ENCODE assay signal across 20 cellular contexts in the genomic region with DNA sequence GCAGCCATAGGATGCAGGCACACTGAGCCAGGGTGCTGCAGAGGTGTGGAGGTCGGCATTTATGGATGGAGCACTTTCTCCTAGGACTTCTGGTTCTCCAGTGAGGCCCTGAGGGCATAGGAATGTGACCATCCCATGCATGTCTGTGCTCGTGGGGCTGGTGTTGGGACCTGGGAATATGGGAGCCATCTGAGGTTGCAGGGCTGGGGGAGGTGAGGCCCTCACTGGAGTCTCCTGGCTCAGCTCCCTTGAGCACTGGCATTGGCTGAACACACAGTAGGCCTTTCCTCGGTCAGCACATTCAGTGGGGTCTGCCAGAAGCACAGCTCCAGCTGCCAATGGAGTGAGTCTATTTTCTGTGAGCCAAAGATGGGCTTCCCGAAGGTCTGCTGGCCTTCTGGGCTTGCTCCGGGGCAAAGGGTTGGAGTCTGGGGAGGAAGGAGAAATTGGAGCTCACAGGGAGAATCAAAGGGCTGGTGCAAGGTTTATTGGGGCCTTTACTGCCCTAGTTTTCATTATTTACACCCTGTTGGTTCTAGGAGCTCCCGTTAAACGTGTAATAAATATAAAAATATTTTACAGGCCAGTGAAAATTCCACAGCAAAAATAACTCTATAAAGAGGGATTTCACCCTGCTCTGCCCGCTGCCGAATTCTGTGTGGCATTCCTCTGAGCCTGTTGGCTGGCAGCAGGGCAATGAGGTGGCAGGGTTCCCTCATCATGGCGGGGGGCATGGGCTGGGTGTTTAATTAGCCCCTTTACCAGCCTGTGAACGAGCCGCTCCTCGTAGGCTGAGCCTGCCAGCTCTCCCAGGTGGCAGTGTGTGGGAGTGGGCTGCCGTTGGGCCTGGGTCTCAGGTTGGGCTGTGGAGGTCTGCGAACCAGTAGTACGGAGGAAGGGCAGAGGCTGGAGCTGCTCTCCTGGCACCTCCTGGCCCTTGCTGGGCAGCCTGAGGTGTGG. TPM values are rescaled to one million over a fixed set of nuclear protein-coding genes. Genes with fewer than 3 reads are reported as not detected.
A peak's percentile ranks its signal among the peaks of the same experiment; 100 is the strongest.
DNase-seq lines count a peak whose midpoint lies in the region; ATAC-seq and TF ChIP-seq lines count a peak whose summit lies in the region.
"Had no signal": no experiment of that assay in that cellular context is flagged by ENCODE, and none has a peak within 500 bp of the region (broad histone marks: within the 10 kb centered on the region; RNA-seq: fewer than 3 reads in every experiment).

No MANE protein-coding gene starts in this region.

- no peak overlapping the region for H3K27ac Mint-ChIP-seq in activated T-cell treated with anti-CD3 and anti-CD28 coated beads, Interleukin-2, amount 50 U/mL, for 24 hours

- no peaks in the 10 kb centered on the region for H3K79me1 ChIP-seq in neuronal stem cell (ENCODE audit: low read depth, low read length)

- peak overlapping the region; percentile 84 for H2BK15ac ChIP-seq in neuronal stem cell (ENCODE audit: low read length)

- no peak overlapping the region for H3K4me2 ChIP-seq in neuronal stem cell (ENCODE audit: insufficient read depth, low read length, poor library complexity, severe bottlenecking)

- peak; percentile 6 for DNase-seq in activated T-cell treated with anti-CD3 and anti-CD28 coated beads, Interleukin-2, amount 50 U/mL, for 24 hours
- DNase-seq in activated T-cell treated with anti-CD3 and anti-CD28 coated beads, Interleukin-2, amount 50 U/mL, for 1 hour: no peak
- DNase-seq in fibroblast of villous mesenchyme (ENCODE audit: low read depth): peak; percentile 31
- no peak for DNase-seq in neuronal stem cell (ENCODE audit: low spot score)
- no peak for DNase-seq in ascending aorta (ENCODE audit: low spot score in 2 of 2)
- no peak for DNase-seq in foreskin melanocyte
- DNase-seq: AML-193, DMS 273 treated with DMSO at 0.1 percent for 48 hours, DND-41, KG1, MM.1S, NCI-H1105, NCI-H510A, NCI-H82, OCI-M1 had no signal

- H3K4me3 ChIP-seq in fibroblast of villous mesenchyme (ENCODE audit: low read depth, low read length) (no peak overlapping the region), neuronal stem cell (ENCODE audit: low read length in 2 of 2) (no peak overlapping the region), ascending aorta (no peak overlapping the region)

- no peak overlapping the region for H3K4ac ChIP-seq in neuronal stem cell (ENCODE audit: low read length)

- H3K23ac ChIP-seq in neuronal stem cell (ENCODE audit: low read depth, low read length, poor library complexity): peak overlapping the region; percentile 32

- no peaks in the 10 kb centered on the region for H3K9me3 Mint-ChIP-seq in activated T-cell treated with anti-CD3 and anti-CD28 coated beads, Interleukin-2, amount 50 U/mL, for 24 hours

- H3K36me3 ChIP-seq in neuronal stem cell (replicated peaks in 1 of 2; ENCODE audit: control insufficient read depth in 2 of 2, insufficient read depth in 2 of 2, low read length in 2 of 2) (no peaks in the 10 kb centered on the region), ascending aorta (no peaks in the 10 kb centered on the region)

- no peaks in the 10 kb centered on the region for H3K9me3 ChIP-seq in neuronal stem cell (replicated peaks in 1 of 2; ENCODE audit: control insufficient read depth in 2 of 2, insufficient read depth in 1 of 2, low read depth in 1 of 2, low read length in 2 of 2)
- no peaks in the 10 kb centered on the region for H3K9me3 ChIP-seq in ascending aorta

- H4K8ac ChIP-seq in neuronal stem cell (ENCODE audit: low read depth, low read length): no peak overlapping the region

- peak overlapping the region; percentile 30 for H2AK5ac ChIP-seq in neuronal stem cell (ENCODE audit: low read depth, low read length)

- peaks cover 14% of the 10 kb centered on the region for H3K27me3 Mint-ChIP-seq in activated T-cell treated with anti-CD3 and anti-CD28 coated beads, Interleukin-2, amount 50 U/mL, for 24 hours

- intact Hi-C loops in ascending aorta (cut with DNase I): no loop called here

- H2BK5ac ChIP-seq in neuronal stem cell (ENCODE audit: low read length): no peak overlapping the region

- H2BK12ac ChIP-seq in neuronal stem cell (ENCODE audit: low read length): peak overlapping the region; percentile 92

- no peaks in the 10 kb centered on the region for H3K36me3 Mint-ChIP-seq in activated T-cell treated with anti-CD3 and anti-CD28 coated beads, Interleukin-2, amount 50 U/mL, for 24 hours (ENCODE audit: low read depth)

- no peak overlapping the region for H2AFZ ChIP-seq in neuronal stem cell (ENCODE audit: low read length)

- peak overlapping the region; percentile 61 for H3K9ac ChIP-seq in neuronal stem cell (ENCODE audit: low read depth, low read length, poor library complexity)

- H3K27me3 ChIP-seq in neuronal stem cell (ENCODE audit: control insufficient read depth in 3 of 3, insufficient read depth in 3 of 3, low read depth in 1 of 3, low read length in 3 of 3) (peaks cover 0 to 77% (median 22%) of the 10 kb centered on the region in 3 experiments), ascending aorta (no peaks in the 10 kb centered on the region)

- H3K14ac ChIP-seq in neuronal stem cell (ENCODE audit: low read length): no peak overlapping the region

- H3K4me1 ChIP-seq in neuronal stem cell (ENCODE audit: control insufficient read depth in 2 of 2, insufficient read depth in 1 of 2, low read depth in 1 of 2, low read length in 2 of 2) (peaks cover 0 to 20% of the 10 kb centered on the region in 2 donors), ascending aorta (no peaks in the 10 kb centered on the region)

- TF ChIP-seq CTCF in fibroblast of villous mesenchyme (IDR thresholded peaks at IDR 0.05; ENCODE audit: insufficient read depth, low read depth, low read length) (no peak), ascending aorta (IDR thresholded peaks at IDR 0.05) (no peak)

- ATAC-seq in GM21737 (IDR thresholded peaks at IDR 0.05; ENCODE audit: unreplicated experiment): no peak
- no peak for ATAC-seq in HG03196 (IDR thresholded peaks at IDR 0.05; ENCODE audit: unreplicated experiment)

- no peak overlapping the region for H2BK120ac ChIP-seq in neuronal stem cell (ENCODE audit: low read depth, low read length)

- H3K4me1 Mint-ChIP-seq in activated T-cell treated with anti-CD3 and anti-CD28 coated beads, Interleukin-2, amount 50 U/mL, for 24 hours (ENCODE audit: low read depth): no peaks in the 10 kb centered on the region

- no CpG with 5 or more reads among the region's 16 CpGs for WGBS in neuronal stem cell (ENCODE audit: extremely low coverage in 2 of 2, insufficient read length in 2 of 2, insufficient replicate concordance in 1 of 2), 2 donors

- peak overlapping the region; percentile 77 for H3K18ac ChIP-seq in neuronal stem cell (ENCODE audit: low read length)

- no peak overlapping the region for H4K91ac ChIP-seq in neuronal stem cell (ENCODE audit: low read depth, low read length, poor library complexity)

- no peak overlapping the region for H3K27ac ChIP-seq in neuronal stem cell (replicated peaks; ENCODE audit: low read length)
- H3K27ac ChIP-seq in ascending aorta: no peak overlapping the region
- H3K27ac ChIP-seq: 22Rv1, C4-2B, RWPE1 had no signal

- no peak overlapping the region for H3K4me3 Mint-ChIP-seq in activated T-cell treated with anti-CD3 and anti-CD28 coated beads, Interleukin-2, amount 50 U/mL, for 24 hours

RNA-seq across cellular contexts. Expression of gene PITX1, which starts 31.6 kb away (rescaled TPM):
- 19.9 and 66.7 TPM in 2 replicates for total RNA-seq in fibroblast of villous mesenchyme
- 0.17 TPM for polyA plus RNA-seq in neuronal stem cell (2013, experiment 1 of 2)
- polyA plus RNA-seq in neuronal stem cell (2013, experiment 2 of 2): 0.14 TPM
- total RNA-seq in ascending aorta: 23.8 TPM

Comparison
In these comparisons a context has a peak if more than half of its experiments do, and no peak if none do; other contexts are left out.
1. DNase-seq: peak in activated T-cell treated with anti-CD3 and anti-CD28 coated beads, Interleukin-2, amount 50 U/mL, for 24 hours (single experiment) and fibroblast of villous mesenchyme (single experiment); none in activated T-cell treated with anti-CD3 and anti-CD28 coated beads, Interleukin-2, amount 50 U/mL, for 1 hour (single experiment), neuronal stem cell (single experiment), ascending aorta (0 of 2) and foreskin melanocyte (single experiment).